Comparison of ENCODE assay signal across 6 cellular contexts in genomic region chr19:46616631-46617322, GRCh38. TPM values are rescaled to one million over a fixed set of nuclear protein-coding genes. Genes with fewer than 3 reads are reported as not detected.
DNase-seq lines count a peak whose midpoint lies in the region; ATAC-seq and TF ChIP-seq lines count a peak whose summit lies in the region.

No MANE protein-coding gene starts in this region.

- peak; percentile 8 to 29 for TF ChIP-seq CTCF in fibroblast of lung (conservative IDR thresholded peaks at IDR 0.05 in 1 of 2, IDR thresholded peaks at IDR 0.05 in 1 of 2; ENCODE audit: low read depth in 1 of 2, low read length in 2 of 2)

- H3K4me2 ChIP-seq in fibroblast of lung (ENCODE audit: extremely low read depth, insufficient read depth, low read length) = peak overlapping the region; percentile 4

- no peak overlapping the region for H2AFZ ChIP-seq in fibroblast of lung (ENCODE audit: low read length)

- H3K9me3 Mint-ChIP-seq in stimulated activated naive B cell treated with anti-CD40 and anti-IgM and Interleukin-4, amounts not matched to agents 10 μg/mL and 1 μg/mL and 100 μg/mL, for 72 hours = peaks cover 0 to 1% of the 10 kb centered on the region in 2 donors

- no peaks in the 10 kb centered on the region for H3K27me3 Mint-ChIP-seq in stimulated activated naive B cell treated with anti-CD40 and anti-IgM and Interleukin-4, amounts not matched to agents 10 μg/mL and 1 μg/mL and 100 μg/mL, for 72 hours

- H3K9me3 ChIP-seq in fibroblast of lung (ENCODE audit: control insufficient read depth, insufficient read depth, low read depth, low read length) = no peaks in the 10 kb centered on the region

- peak overlapping the region; percentile 98 for H3K27ac Mint-ChIP-seq in stimulated activated naive B cell treated with anti-CD40 and anti-IgM and Interleukin-4, amounts not matched to agents 10 μg/mL and 1 μg/mL and 100 μg/mL, for 72 hours

- H3K27me3 ChIP-seq in fibroblast of lung (ENCODE audit: control insufficient read depth, insufficient read depth, low read length) = no peaks in the 10 kb centered on the region

- H3K4me1 Mint-ChIP-seq in stimulated activated naive B cell treated with anti-CD40 and anti-IgM and Interleukin-4, amounts not matched to agents 10 μg/mL and 1 μg/mL and 100 μg/mL, for 72 hours = peaks cover 65 to 86% of the 10 kb centered on the region in 2 donors

- peak; percentile 13 to 14 for ATAC-seq in stimulated activated naive B cell treated with anti-CD40 and anti-IgM and Interleukin-4, amounts not matched to agents 10 μg/mL and 1 μg/mL and 100 μg/mL, for 72 hours (replicated peaks)
- ATAC-seq in GM21825 (IDR thresholded peaks at IDR 0.05; ENCODE audit: unreplicated experiment) = no peak

- H3K27ac ChIP-seq in fibroblast of lung (ENCODE audit: insufficient read depth, low read length) = peak overlapping the region; percentile 66

- peak; percentile 55 for DNase-seq in activated naive CD4-positive, alpha-beta T cell treated with Interleukin-2 at 50 U/mL for 16 hours
- DNase-seq in activated naive CD4-positive, alpha-beta T cell (lab: John Stamatoyannopoulos, UW) = no peak
- DNase-seq in SHP77 treated with DMSO at 0.1 percent for 48 hours (lab: John Stamatoyannopoulos, UW) (peak; percentile 52), fibroblast of lung (ENCODE audit: low read depth in 2 of 2) (peak; percentile 50 to 80)
- peak; percentile 77 for DNase-seq in stimulated activated naive B cell treated with anti-CD40 and anti-IgM and Interleukin-4, amounts not matched to agents 10 μg/mL and 1 μg/mL and 100 μg/mL, for 72 hours

- peak overlapping the region; percentile 16 for H3K9ac ChIP-seq in fibroblast of lung (ENCODE audit: insufficient read depth, low read length)

- H4K20me1 ChIP-seq in fibroblast of lung (ENCODE audit: control insufficient read depth, extremely low read depth, insufficient read depth, low read length) = no peaks in the 10 kb centered on the region

- peaks cover 7% of the 10 kb centered on the region for H3K79me2 ChIP-seq in fibroblast of lung (ENCODE audit: control insufficient read depth, insufficient read depth, low read length)

- peaks cover 44 to 51% of the 10 kb centered on the region in 2 donors for H3K36me3 Mint-ChIP-seq in stimulated activated naive B cell treated with anti-CD40 and anti-IgM and Interleukin-4, amounts not matched to agents 10 μg/mL and 1 μg/mL and 100 μg/mL, for 72 hours

- H3K36me3 ChIP-seq in fibroblast of lung (ENCODE audit: control insufficient read depth, insufficient read depth, low read length) = no peaks in the 10 kb centered on the region

- peaks cover 33% of the 10 kb centered on the region for H3K4me1 ChIP-seq in fibroblast of lung (ENCODE audit: control insufficient read depth, extremely low read depth, insufficient read depth, low read length)

- H3K4me3 Mint-ChIP-seq in stimulated activated naive B cell treated with anti-CD40 and anti-IgM and Interleukin-4, amounts not matched to agents 10 μg/mL and 1 μg/mL and 100 μg/mL, for 72 hours = peak overlapping the region; percentile 68 to 80

- no peak overlapping the region for H3K4me3 ChIP-seq in fibroblast of lung (replicated peaks in 1 of 4; ENCODE audit: control extremely low read depth in 1 of 4, insufficient read depth in 1 of 4, low read depth in 3 of 4, low read length in 4 of 4)

RNA-seq across cellular contexts. Expression of gene PTGIR, which starts 8.1 kb away (rescaled TPM):
- 10.3 and 16.5 TPM in 2 replicates for total RNA-seq in fibroblast of lung
- polyA plus RNA-seq in fibroblast of lung = 8.4 and 27.8 TPM in 2 replicates
- polyA plus RNA-seq in fibroblast of lung (2012) = 16.1 and 39.3 TPM in 2 replicates
- 7.5 and 23.6 TPM in 2 replicates for polyA minus RNA-seq in fibroblast of lung (ENCODE audit: low replicate concordance)

RNA-seq across cellular contexts. Expression of gene CALM3, which starts 15.6 kb away (rescaled TPM):
- 92.5 and 160 TPM in 2 replicates for total RNA-seq in fibroblast of lung
- polyA plus RNA-seq in fibroblast of lung = 901 and 1,408 TPM in 2 replicates
- 511 and 655 TPM in 2 replicates for polyA plus RNA-seq in fibroblast of lung (2012)
- 254 and 316 TPM in 2 replicates for polyA minus RNA-seq in fibroblast of lung (ENCODE audit: low replicate concordance)

RNA-seq across cellular contexts. Expression of gene GNG8, which starts 19.2 kb away (rescaled TPM):
- not detected in 2 replicates for total RNA-seq in fibroblast of lung
- not detected in 2 replicates for polyA plus RNA-seq in fibroblast of lung
- polyA plus RNA-seq in fibroblast of lung (2012) = not detected in 2 replicates
- not detected in 2 replicates for polyA minus RNA-seq in fibroblast of lung (ENCODE audit: low replicate concordance)

RNA-seq across cellular contexts. Expression of gene DACT3, which starts 44.2 kb away (rescaled TPM):
- 4.1 and 5.6 TPM in 2 replicates for total RNA-seq in fibroblast of lung
- 9.3 and 11.5 TPM in 2 replicates for polyA plus RNA-seq in fibroblast of lung
- 9.4 and 12.0 TPM in 2 replicates for polyA plus RNA-seq in fibroblast of lung (2012)
- 5.3 and 7.0 TPM in 2 replicates for polyA minus RNA-seq in fibroblast of lung (ENCODE audit: low replicate concordance)

Comparison
In these comparisons a context has a peak if more than half of its experiments do, and no peak if none do; other contexts are left out.
1. DNase-seq: peak in activated naive CD4-positive, alpha-beta T cell treated with Interleukin-2 at 50 U/mL for 16 hours (single experiment), SHP77 treated with DMSO at 0.1 percent for 48 hours (single experiment), fibroblast of lung (2 of 2) and stimulated activated naive B cell treated with anti-CD40 and anti-IgM and Interleukin-4, amounts not matched to agents 10 μg/mL and 1 μg/mL and 100 μg/mL, for 72 hours (single experiment); none in activated naive CD4-positive, alpha-beta T cell (0 of 4).